ENCODE assay signal across 11 cellular contexts in the genomic region with DNA sequence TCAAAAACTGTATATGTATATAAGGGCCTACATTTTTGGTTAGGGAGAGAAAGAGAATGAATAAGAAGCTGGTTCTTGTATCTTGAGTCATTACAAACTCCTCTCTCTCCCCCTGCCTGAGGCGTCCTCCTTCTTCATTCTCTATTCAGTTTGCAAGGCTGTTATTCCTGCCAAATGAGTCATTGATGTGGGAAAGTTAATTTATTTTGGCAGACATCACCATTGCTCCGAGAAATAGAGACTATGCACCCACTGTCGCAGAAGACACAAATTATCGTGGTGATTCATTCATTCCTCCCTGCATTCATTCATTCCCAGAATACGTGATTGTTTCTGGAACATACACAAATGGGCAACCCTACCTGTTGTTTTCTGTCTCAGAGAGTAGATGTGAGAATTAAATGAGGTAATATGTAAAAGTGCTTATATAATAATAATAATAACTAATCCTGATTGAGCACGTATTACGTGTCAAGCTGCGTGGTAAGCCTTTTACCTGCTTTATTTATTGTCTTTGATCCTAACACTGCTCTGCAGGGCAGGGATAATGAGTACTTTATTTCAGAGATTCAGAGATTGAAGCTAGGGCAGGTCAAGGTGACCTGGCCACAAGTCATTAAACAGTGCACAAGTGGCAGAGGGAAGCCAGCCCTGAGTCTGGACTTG.
DNase-seq lines count a peak whose midpoint lies in the region; ATAC-seq and TF ChIP-seq lines count a peak whose summit lies in the region.
"Had no signal": no experiment of that assay in that cellular context is flagged by ENCODE, and none has a peak within 500 bp of the region (broad histone marks: within the 10 kb centered on the region; RNA-seq: fewer than 3 reads in every experiment).

No MANE protein-coding gene starts in this region.

- in situ Hi-C loops in GM23248 (cut with MboI): no loop called here

- intact Hi-C loops in sciatic nerve (cut with DNase I): no loop called here

- peaks cover 24% of the 10 kb centered on the region for H3F3A ChIP-seq in GM23248 (ENCODE audit: insufficient read depth)

- H3K27ac ChIP-seq in GM23248: peak overlapping the region; percentile 74

- no peaks in the 10 kb centered on the region for H3K36me3 ChIP-seq in GM23248 (ENCODE audit: low read depth)
- no peaks in the 10 kb centered on the region for H3K36me3 ChIP-seq in adipocyte (ENCODE audit: control insufficient read depth, insufficient read depth, low read length, severe bottlenecking)

- no peaks in the 10 kb centered on the region for H3K9me2 ChIP-seq in GM23248 (ENCODE audit: insufficient read depth)

- peak overlapping the region; percentile 50 for H3K4me2 ChIP-seq in GM23248 (ENCODE audit: unreplicated experiment)

- DNase-seq in GM23248 (peak; percentile 96), adipocyte (ENCODE audit: low read depth) (peak; percentile 90), fibroblast of villous mesenchyme (ENCODE audit: low read depth) (peak; percentile 89), sciatic nerve (ENCODE audit: low spot score) (no peak), GM10266 (ENCODE audit: extremely low spot score) (no peak), CD1c-positive myeloid dendritic cell (ENCODE audit: extremely low spot score) (no peak)
- no peak for DNase-seq in activated T-cell treated with anti-CD3 and anti-CD28 coated beads, Interleukin-2, amount 50 U/mL, for 1 hour
- DNase-seq: midbrain, NCI-H1436, SW 1271 had no signal

- H3K4me3 ChIP-seq in GM23248: no peak overlapping the region
- no peak overlapping the region for H3K4me3 ChIP-seq in adipocyte (ENCODE audit: low read length)
- H3K4me3 ChIP-seq in fibroblast of villous mesenchyme (ENCODE audit: low read depth, low read length): no peak overlapping the region

- H3K9me3 ChIP-seq in GM23248 (ENCODE audit: low read depth) (no peaks in the 10 kb centered on the region), adipocyte (ENCODE audit: control insufficient read depth, low read length) (peaks cover 8% of the 10 kb centered on the region)

- no peaks in the 10 kb centered on the region for H4K20me1 ChIP-seq in GM23248 (ENCODE audit: insufficient read depth)

- ATAC-seq in sciatic nerve (peak; percentile 65), GM18873 (IDR thresholded peaks at IDR 0.05; ENCODE audit: low FRiP score, unreplicated experiment) (no peak)

- H2AFZ ChIP-seq in GM23248: no peak overlapping the region

- H3K27me3 ChIP-seq in GM23248 (replicated peaks; ENCODE audit: insufficient read depth) (no peaks in the 10 kb centered on the region), adipocyte (replicated peaks; ENCODE audit: control insufficient read depth, insufficient read depth, low read length) (no peaks in the 10 kb centered on the region)

- TF ChIP-seq CTCF in fibroblast of villous mesenchyme (IDR thresholded peaks at IDR 0.05; ENCODE audit: insufficient read depth, low read depth, low read length) (no peak), GM10266 (IDR thresholded peaks at IDR 0.05; ENCODE audit: control insufficient read depth, insufficient read depth, low read depth, missing control alignments) (no peak)

- H3K79me2 ChIP-seq in GM23248 (ENCODE audit: insufficient read depth): no peaks in the 10 kb centered on the region

- H3K9ac ChIP-seq in GM23248: peak overlapping the region; percentile 20
- H3K9ac ChIP-seq in adipocyte (ENCODE audit: low read length): peak overlapping the region; percentile 53

- H3K4me1 ChIP-seq in GM23248 (ENCODE audit: insufficient read depth): peaks cover 25% of the 10 kb centered on the region
- H3K4me1 ChIP-seq in adipocyte (ENCODE audit: control insufficient read depth, insufficient read depth, low read length): peaks cover 17% of the 10 kb centered on the region

- WGBS in GM23248 (ENCODE audit: low coverage in 1 of 2, low lambda C conversion rate in 2 of 2, missing lambda C conversion rate in 2 of 2), 2 experiments: 36 to 37% methylated on average over 8 of the region's 8 CpGs

Comparison
In these comparisons a context has a peak if more than half of its experiments do, and no peak if none do; other contexts are left out.
1. DNase-seq: peak in GM23248 (single experiment), adipocyte (single experiment) and fibroblast of villous mesenchyme (single experiment); none in sciatic nerve (single experiment), GM10266 (single experiment), CD1c-positive myeloid dendritic cell (single experiment) and activated T-cell treated with anti-CD3 and anti-CD28 coated beads, Interleukin-2, amount 50 U/mL, for 1 hour (single experiment).